1 cellular context compared by ENCODE assay signal in the genomic region with DNA sequence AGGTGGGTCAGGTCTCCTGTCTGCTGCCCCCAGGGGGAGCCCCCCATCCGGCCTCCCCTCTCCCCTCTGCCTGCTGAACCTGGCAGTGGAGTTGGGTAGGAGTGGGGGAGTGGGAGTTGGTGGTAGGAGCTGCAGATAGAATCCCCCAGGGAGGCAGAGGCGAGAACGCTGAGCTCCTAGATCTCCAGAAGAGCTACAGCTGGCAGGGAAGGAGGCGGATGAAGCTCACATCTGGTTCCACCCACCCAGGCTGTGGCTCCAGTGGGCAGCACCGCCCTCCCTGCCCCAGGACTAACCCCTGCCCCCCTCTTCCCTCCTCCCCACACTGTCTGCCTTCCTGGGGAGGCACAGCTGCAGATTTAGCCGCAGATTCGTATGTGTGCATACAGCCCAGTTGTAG.
TF ChIP-seq lines count a peak whose summit lies in the region.

No MANE protein-coding gene starts in this region.

TF ChIP-seq in HCT116, 20 proteins besides CTCF, POLR2A, EP300 and RAD21:
- TF ChIP-seq, protein P1, sequence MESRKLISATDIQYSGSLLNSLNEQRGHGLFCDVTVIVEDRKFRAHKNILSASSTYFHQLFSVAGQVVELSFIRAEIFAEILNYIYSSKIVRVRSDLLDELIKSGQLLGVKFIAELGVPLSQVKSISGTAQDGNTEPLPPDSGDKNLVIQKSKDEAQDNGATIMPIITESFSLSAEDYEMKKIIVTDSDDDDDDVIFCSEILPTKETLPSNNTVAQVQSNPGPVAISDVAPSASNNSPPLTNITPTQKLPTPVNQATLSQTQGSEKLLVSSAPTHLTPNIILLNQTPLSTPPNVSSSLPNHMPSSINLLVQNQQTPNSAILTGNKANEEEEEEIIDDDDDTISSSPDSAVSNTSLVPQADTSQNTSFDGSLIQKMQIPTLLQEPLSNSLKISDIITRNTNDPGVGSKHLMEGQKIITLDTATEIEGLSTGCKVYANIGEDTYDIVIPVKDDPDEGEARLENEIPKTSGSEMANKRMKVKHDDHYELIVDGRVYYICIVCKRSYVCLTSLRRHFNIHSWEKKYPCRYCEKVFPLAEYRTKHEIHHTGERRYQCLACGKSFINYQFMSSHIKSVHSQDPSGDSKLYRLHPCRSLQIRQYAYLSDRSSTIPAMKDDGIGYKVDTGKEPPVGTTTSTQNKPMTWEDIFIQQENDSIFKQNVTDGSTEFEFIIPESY (IDR thresholded peaks at IDR 0.05; ENCODE audit: extremely low read depth, insufficient replicate concordance, low read length): no peak
